Comparison of ENCODE assay signal across 16 cellular contexts in the genomic region with DNA sequence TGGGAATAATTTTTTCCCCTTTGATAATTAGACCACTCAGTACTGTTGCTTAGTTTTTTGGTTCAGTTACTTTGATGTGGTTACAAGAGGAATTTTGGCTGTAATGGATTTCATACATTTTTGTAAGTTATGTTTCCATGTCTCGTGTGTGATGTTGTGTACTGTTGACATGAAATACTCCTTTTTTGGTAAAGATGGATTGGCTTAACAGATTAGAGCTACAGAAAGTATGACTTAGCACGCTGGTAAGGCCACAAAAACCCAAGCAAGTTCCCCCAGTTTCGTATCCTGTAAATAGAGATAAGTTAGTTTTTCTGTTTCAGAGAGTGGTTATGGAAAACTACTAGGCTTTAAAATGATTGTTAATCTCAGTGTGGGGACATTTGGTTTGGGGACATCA. TPM values are rescaled to one million over a fixed set of nuclear protein-coding genes. Genes with fewer than 3 reads are reported as not detected.
DNase-seq lines count a peak whose midpoint lies in the region; ATAC-seq and TF ChIP-seq lines count a peak whose summit lies in the region.
"Had no signal": no experiment of that assay in that cellular context is flagged by ENCODE, and none has a peak within 500 bp of the region (broad histone marks: within the 10 kb centered on the region; RNA-seq: fewer than 3 reads in every experiment).

No MANE protein-coding gene starts in this region.

- H3K4me3 ChIP-seq in GM06990 (replicated peaks; ENCODE audit: low read depth, low read length) = peak overlapping the region; percentile 38
- H3K4me3 ChIP-seq: upper lobe of right lung had no signal

- ATAC-seq in GM19463 (IDR thresholded peaks at IDR 0.05; ENCODE audit: unreplicated experiment) (peak; percentile 77), HG03139 (IDR thresholded peaks at IDR 0.05; ENCODE audit: unreplicated experiment) (no peak), HG03378 (IDR thresholded peaks at IDR 0.05; ENCODE audit: unreplicated experiment) (no peak)
- ATAC-seq: left colon, upper lobe of right lung had no signal

- no peaks in the 10 kb centered on the region for H3K36me3 ChIP-seq in GM06990 (ENCODE audit: control insufficient read depth, insufficient read depth, low read length)
- H3K36me3 ChIP-seq: BE2C, upper lobe of right lung had no signal

- H3K27me3 ChIP-seq in GM06990 (replicated peaks; ENCODE audit: control insufficient read depth, insufficient read depth, low read length) = no peaks in the 10 kb centered on the region
- H3K27me3 ChIP-seq: BE2C, upper lobe of right lung had no signal

- no peak for DNase-seq in GM06990 (ENCODE audit: extremely low read depth, insufficient read length)
- peak; percentile 10 for DNase-seq in RPMI7951 (ENCODE audit: low read depth)
- peak; percentile 74 to 75 for DNase-seq in erythroblast (lab: John Stamatoyannopoulos, UW)
- no peak for DNase-seq in mucosa of gallbladder (ENCODE audit: low spot score)
- DNase-seq in NCI-H2107 (lab: John Stamatoyannopoulos, UW) = no peak
- DNase-seq: BE2C; left colon; naive B cell; NCI-H2029; NCI-H69; retina; stimulated activated CD4-positive, alpha-beta T cell treated with anti-CD3 and anti-CD28 coated beads, Interleukin-2, amount 100 ng/mL, for 48 hours; upper lobe of right lung had no signal

- TF ChIP-seq CTCF in GM06990 (IDR thresholded peaks at IDR 0.05; ENCODE audit: insufficient read depth, low read length, poor library complexity, severe bottlenecking) = no peak

- peak; percentile 23 for TF ChIP-seq POLR2A in erythroblast (IDR thresholded peaks at IDR 0.05; ENCODE audit: low read length)

RNA-seq across cellular contexts. Expression of gene TBCEL, which starts 11.9 kb away (rescaled TPM):
- 10.6 and 11.3 TPM in 2 replicates for total RNA-seq in RPMI7951 (2014; rRNA removed; shearing (Covaris generic))
- 27.4 TPM for total RNA-seq in mucosa of gallbladder

Comparison
In these comparisons a context has a peak if more than half of its experiments do, and no peak if none do; other contexts are left out.
1. DNase-seq: peak in RPMI7951 (single experiment) and erythroblast (2 of 2); none in GM06990 (single experiment), mucosa of gallbladder (single experiment) and NCI-H2107 (single experiment).